In the genomic region with DNA sequence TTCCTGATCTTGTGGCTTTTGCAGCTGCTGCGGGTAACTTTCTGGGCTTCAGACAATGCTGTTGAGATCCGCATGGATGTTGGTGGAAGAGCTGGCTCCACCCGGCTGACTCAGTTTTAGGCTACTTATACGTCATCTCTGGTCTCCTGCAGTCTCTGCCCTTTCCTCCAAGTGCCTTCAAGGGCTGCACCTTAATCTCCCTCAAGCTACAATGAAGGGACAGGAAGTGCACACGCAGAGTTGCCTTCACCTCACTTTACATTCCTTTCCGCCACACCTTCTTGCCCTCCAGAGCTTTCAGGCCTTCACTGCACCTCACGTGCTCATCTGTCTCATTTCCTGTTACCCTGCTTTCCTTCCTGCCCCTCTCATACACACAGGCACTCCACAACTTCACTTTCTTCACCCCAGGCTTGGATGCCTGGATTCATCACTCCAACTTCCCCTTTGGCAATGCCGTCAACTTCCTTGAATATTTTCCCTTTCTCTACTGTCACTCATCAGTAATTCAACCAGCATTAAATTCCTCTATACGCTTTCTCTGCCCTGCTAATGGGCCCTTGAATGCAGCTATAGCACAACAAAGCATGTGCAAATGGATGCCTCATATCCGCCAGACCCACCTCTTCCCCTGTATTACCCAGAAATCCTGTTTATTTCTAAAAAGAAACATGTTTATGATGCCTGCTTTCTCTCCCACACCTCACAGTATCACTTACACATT, we compare ENCODE assay signal across 1 cellular context.
TF ChIP-seq lines count a peak whose summit lies in the region.

No MANE protein-coding gene starts in this region.

TF ChIP-seq in endothelial cell of umbilical vein, 7 proteins besides CTCF, POLR2A, EP300 and RAD21:
- peak; percentile 56 for TF ChIP-seq FOS (IDR thresholded peaks at IDR 0.05; ENCODE audit: borderline replicate concordance, insufficient read depth, low read length)
